ENCODE assay signal across 29 cellular contexts in genomic region chr14:30312214-30312613, GRCh38.
A peak's percentile ranks its signal among the peaks of the same experiment; 100 is the strongest.
DNase-seq lines count a peak whose midpoint lies in the region; ATAC-seq, FAIRE-seq and TF ChIP-seq lines count a peak whose summit lies in the region.
"Had no signal": no experiment of that assay in that cellular context is flagged by ENCODE, and none has a peak within 500 bp of the region (broad histone marks: within the 10 kb centered on the region; RNA-seq: fewer than 3 reads in every experiment).

No MANE protein-coding gene starts in this region.

- H4K8ac ChIP-seq in trophoblast cell (ENCODE audit: low read depth, low read length): no peak overlapping the region

- BruUV-seq in GM12878 (replicated peaks; lab: Mats Ljungman, UMichigan): no TSS peak

- no peaks in the 10 kb centered on the region for H4K20me1 ChIP-seq in GM12878 (ENCODE audit: control insufficient read depth, insufficient read depth)
- H4K20me1 ChIP-seq: BLaER1 had no signal

- POLR2A ChIA-PET in GM12878 (lab: Charles Lee): no interaction called here

- H3K79me2 ChIP-seq in GM12878 (ENCODE audit: control insufficient read depth, insufficient read depth, low read length) (no peaks in the 10 kb centered on the region), trophoblast cell (ENCODE audit: control insufficient read depth, insufficient read depth, low read length, poor library complexity) (no peaks in the 10 kb centered on the region)
- H3K79me2 ChIP-seq: hepatocyte had no signal

- CTCF ChIA-PET in GM12878 (lab: Yijun Ruan, JAX): interaction anchor here (0.9 to 1.4 kb wide), 3 partner anchors 10 to 41 kb away, joined by 3 to 4 read pairs (median 3); no protein-coding TSS in a partner anchor

- H3K9me3 ChIP-seq in GM12878 (replicated peaks; ENCODE audit: control insufficient read depth, insufficient read depth, low read length) (no peaks in the 10 kb centered on the region; the same call in 2 of the 3 replicates), trophoblast cell (ENCODE audit: insufficient read depth, low read depth, low read length) (no peaks in the 10 kb centered on the region)
- H3K9me3 ChIP-seq: gastrocnemius medialis had no signal

- no peak overlapping the region for H3K14ac ChIP-seq in trophoblast cell (ENCODE audit: low read length)

- no peak overlapping the region for H2AK5ac ChIP-seq in trophoblast cell (ENCODE audit: low read length)

- H3K23ac ChIP-seq in trophoblast cell (ENCODE audit: low read length): no peak overlapping the region

- TF ChIP-seq CTCF in GM12878 (IDR thresholded peaks at IDR 0.05 in 2 of 3, conservative IDR thresholded peaks at IDR 0.05 in 1 of 3; ENCODE audit: control insufficient read depth in 2 of 3, extremely low read depth in 1 of 3, insufficient read depth in 1 of 3, low read depth in 3 of 3, low read length in 3 of 3): no peak

- H2BK5ac ChIP-seq in trophoblast cell (ENCODE audit: low read depth, low read length, poor library complexity): no peak overlapping the region

- TF ChIP-seq RAD21 in GM12878 (IDR thresholded peaks at IDR 0.05; ENCODE audit: insufficient read depth, low read depth, low read length): no peak

- H3K79me1 ChIP-seq in trophoblast cell (ENCODE audit: low read length): no peaks in the 10 kb centered on the region

- 0% methylated on average over 1 of the region's 1 CpG for WGBS in GM12878 (ENCODE audit: insufficient coverage, insufficient replicate concordance, low lambda C conversion rate, missing lambda C conversion rate)
- WGBS in trophoblast cell (ENCODE audit: extremely low coverage, insufficient coverage, insufficient read length): no CpG with 5 or more reads among the region's 1 CpG

- RAD21 ChIA-PET in GM12878 (lab: Charles Lee; ENCODE audit: unreplicated experiment): no interaction called here

- H2AFZ ChIP-seq in GM12878 (ENCODE audit: control insufficient read depth, low read depth, low read length) (no peak overlapping the region), trophoblast cell (ENCODE audit: insufficient read depth, low read length, poor library complexity) (no peak overlapping the region)
- H2AFZ ChIP-seq: hepatocyte had no signal

- H3K4me1 ChIP-seq in GM12878 (ENCODE audit: control insufficient read depth, insufficient read depth, low read length) (no peaks in the 10 kb centered on the region), trophoblast cell (ENCODE audit: control insufficient read depth in 1 of 2, insufficient read depth in 2 of 2, low read length in 2 of 2) (no peaks in the 10 kb centered on the region)
- H3K4me1 ChIP-seq: BLaER1, gastrocnemius medialis had no signal

- no peak for FAIRE-seq in GM12878 (lab: Jason Lieb, UNC)
- FAIRE-seq: endometrium had no signal

- no peak overlapping the region for H3K4me2 ChIP-seq in GM12878 (ENCODE audit: control insufficient read depth, insufficient read depth)
- H3K4me2 ChIP-seq in trophoblast cell (ENCODE audit: low read length): no peak overlapping the region
- H3K4me2 ChIP-seq: BLaER1, hepatocyte had no signal

- ATAC-seq in GM18505 (IDR thresholded peaks at IDR 0.05; ENCODE audit: unreplicated experiment): peak; percentile 83
- ATAC-seq in GM21529 (IDR thresholded peaks at IDR 0.05; ENCODE audit: unreplicated experiment): peak; percentile 82
- ATAC-seq in HG03039 (IDR thresholded peaks at IDR 0.05; ENCODE audit: unreplicated experiment): peak; percentile 87
- peak; percentile 91 for ATAC-seq in GM12878
- ATAC-seq: gastrocnemius medialis, left lobe of liver had no signal

- no peak overlapping the region for H4K91ac ChIP-seq in trophoblast cell (ENCODE audit: low read depth, low read length)

- no peak for TF ChIP-seq POLR2A in GM18505 (IDR thresholded peaks at IDR 0.05; ENCODE audit: borderline replicate concordance, extremely low read depth, insufficient read depth, insufficient read length)
- no peak for TF ChIP-seq POLR2A in GM12878 (IDR thresholded peaks at IDR 0.05; ENCODE audit: low read depth, low read length)

- SMC1A ChIA-PET in GM12878 (lab: Charles Lee; ENCODE audit: uncharacterized antibody, unreplicated experiment): interaction anchor here (0.6 kb wide), 1 partner anchor 1247 kb away, joined by 3 read pairs; no protein-coding TSS in a partner anchor

- H3K4me3 ChIP-seq in GM12878 (no peak overlapping the region), trophoblast cell (ENCODE audit: low read depth, low read length) (no peak overlapping the region)
- H3K4me3 ChIP-seq: BLaER1, gastrocnemius medialis, hepatocyte had no signal

- in situ Hi-C loops in GM12878 (cut with MboI): no loop called here

- TF ChIP-seq EP300 in GM12878 (IDR thresholded peaks at IDR 0.05; ENCODE audit: borderline replicate concordance in 1 of 2, control insufficient read depth in 1 of 2, low read depth in 2 of 2, low read length in 2 of 2): no peak

- no peak overlapping the region for H3K27ac ChIP-seq in GM12878 (ENCODE audit: control insufficient read depth, insufficient read depth)
- no peak overlapping the region for H3K27ac ChIP-seq in trophoblast cell (ENCODE audit: low read depth, low read length)
- H3K27ac ChIP-seq: BLaER1, gastrocnemius medialis, hepatocyte had no signal

- intact Hi-C loops in GM12878 (cut with micrococcal nuclease; ENCODE audit: unreplicated experiment): no loop called here

- H3K9ac ChIP-seq in GM12878 (ENCODE audit: control insufficient read depth, insufficient read depth, low read length): no peak overlapping the region
- H3K9ac ChIP-seq in trophoblast cell (ENCODE audit: low read length): no peak overlapping the region
- H3K9ac ChIP-seq: BLaER1 had no signal

- no peak overlapping the region for H3K4ac ChIP-seq in trophoblast cell (ENCODE audit: low read depth, low read length)

- no peaks in the 10 kb centered on the region for H3K27me3 ChIP-seq in GM12878 (replicated peaks in 1 of 2; ENCODE audit: control insufficient read depth in 2 of 2, insufficient read depth in 2 of 2, low read length in 1 of 2)
- H3K27me3 ChIP-seq in trophoblast cell (ENCODE audit: insufficient read depth, low read length): no peaks in the 10 kb centered on the region
- H3K27me3 ChIP-seq: BLaER1, gastrocnemius medialis, hepatocyte had no signal

- DNase-seq in GM12878 (ENCODE audit: low read depth, low spot score) (no peak), OCI-M1 (lab: John Stamatoyannopoulos, UW) (no peak), trophoblast cell (no peak), D341Med (ENCODE audit: low spot score) (no peak)
- DNase-seq: ACHN; activated B cell treated with CpG ODN at 0.5 μM for 24 hours; activated CD4-positive, alpha-beta T cell treated with anti-CD3 and anti-CD28 coated beads, Interleukin-2, amount 50 U/mL, for 48 hours; activated CD8-positive, alpha-beta memory T cell treated with anti-CD3 and anti-CD28 coated beads, Interleukin-2, amount 50 U/mL, for 4 hours; aorta; DMS79; gastrocnemius medialis; GF-D8; H9; immature natural killer cell; KG1; mesendoderm; MM.1S; NCI-H1417; NCI-H446; NCI-H82; stimulated activated CD8-positive, alpha-beta memory T cell treated with anti-CD3 and anti-CD28 coated beads, Interleukin-4, amount 100 ng/mL, for 48 hours; substantia nigra had no signal

- H3K18ac ChIP-seq in trophoblast cell (ENCODE audit: low read length): no peak overlapping the region

- no peaks in the 10 kb centered on the region for H3K36me3 ChIP-seq in GM12878 (ENCODE audit: control insufficient read depth in 2 of 2, insufficient read depth in 2 of 2, low read length in 1 of 2)
- no peaks in the 10 kb centered on the region for H3K36me3 ChIP-seq in trophoblast cell (ENCODE audit: control insufficient read depth in 1 of 2, insufficient read depth in 2 of 2, low read length in 2 of 2)
- H3K36me3 ChIP-seq: BLaER1, gastrocnemius medialis had no signal

- no peak overlapping the region for H2BK12ac ChIP-seq in trophoblast cell (ENCODE audit: low read length)

- H2BK120ac ChIP-seq in trophoblast cell (ENCODE audit: insufficient read depth, low read length, poor library complexity): no peak overlapping the region

- H4K12ac ChIP-seq in trophoblast cell (ENCODE audit: low read depth, low read length): no peak overlapping the region

TF ChIP-seq in GM12878, 131 proteins besides CTCF, POLR2A, EP300 and RAD21:
- TF ChIP-seq JUNB (IDR thresholded peaks at IDR 0.05) (peak; percentile 82), NFIC (IDR thresholded peaks at IDR 0.05; ENCODE audit: low read depth, low read length) (peak; percentile 36; the same call in 1 of the 2 replicates), ZNF274 (IDR thresholded peaks at IDR 0.05; ENCODE audit: insufficient read depth, insufficient read length) (no peak), PML (IDR thresholded peaks at IDR 0.05; ENCODE audit: low read length) (no peak), IRF4 (IDR thresholded peaks at IDR 0.05; ENCODE audit: low read depth, low read length) (peak; percentile 62; the same call in 1 of the 2 replicates)
